In genomic region chr10:89665302-89665701, GRCh38 we compare ENCODE assay signal across 28 cellular contexts. TPM values are rescaled to one million over a fixed set of nuclear protein-coding genes. Genes with fewer than 3 reads are reported as not detected.
DNase-seq lines count a peak whose midpoint lies in the region; ATAC-seq, FAIRE-seq and TF ChIP-seq lines count a peak whose summit lies in the region.
"Had no signal": no experiment of that assay in that cellular context is flagged by ENCODE, and none has a peak within 500 bp of the region (broad histone marks: within the 10 kb centered on the region; RNA-seq: fewer than 3 reads in every experiment).

No MANE protein-coding gene starts in this region.

- TF ChIP-seq CTCF in A673 (conservative IDR thresholded peaks at IDR 0.05; ENCODE audit: low read depth, low read length) (peak; percentile 25; the same call in 1 of the 2 replicates), WTC11 (IDR thresholded peaks at IDR 0.05) (no peak), foreskin keratinocyte (conservative IDR thresholded peaks at IDR 0.05) (peak; percentile 78), kidney (IDR thresholded peaks at IDR 0.05; ENCODE audit: borderline replicate concordance, extremely low read depth, insufficient read depth) (no peak)

- CTCF ChIA-PET in A673 (lab: Charles Lee) (no interaction called here), WTC11 (lab: Charles Lee) (interaction anchor here (0.7 to 1.3 kb wide), 4 partner anchors 8 to 296 kb away, joined by 3 to 4 read pairs (median 3); partner anchors contain the start of gene KIF20B)

- no peak for FAIRE-seq in kidney (lab: Jason Lieb, UNC)
- FAIRE-seq: frontal cortex, H1 had no signal

- H3K36me3 ChIP-seq in A673 (ENCODE audit: insufficient read depth, low read length, poor library complexity, severe bottlenecking), result no peaks in the 10 kb centered on the region
- no peaks in the 10 kb centered on the region for H3K36me3 ChIP-seq in aorta (ENCODE audit: control insufficient read depth in 1 of 2, insufficient read depth in 2 of 2, low read length in 1 of 2)
- no peaks in the 10 kb centered on the region for H3K36me3 ChIP-seq in kidney (ENCODE audit: control insufficient read depth in 1 of 2, insufficient read depth in 2 of 2, low read length in 2 of 2)
- H3K36me3 ChIP-seq: esophagus muscularis mucosa, MG63, SJCRH30 had no signal

- no peak overlapping the region for H3K9ac ChIP-seq in kidney (ENCODE audit: low read length in 2 of 2)

- H3K27me3 Mint-ChIP-seq in WTC11 (ENCODE audit: low read depth), result no peaks in the 10 kb centered on the region; the same call in 1 of the 2 replicates
- H3K27me3 Mint-ChIP-seq: activated naive CD8-positive, alpha-beta T cell; stimulated activated memory B cell treated with anti-CD40 and anti-IgM and Interleukin-4, amounts not matched to agents 10 μg/mL and 1 μg/mL and 100 μg/mL, for 72 hours had no signal

- no peaks in the 10 kb centered on the region for H3K4me1 Mint-ChIP-seq in WTC11
- H3K4me1 Mint-ChIP-seq: stimulated activated memory B cell treated with anti-CD40 and anti-IgM and Interleukin-4, amounts not matched to agents 10 μg/mL and 1 μg/mL and 100 μg/mL, for 72 hours had no signal

- DNase-seq in A673 (ENCODE audit: low spot score), result no peak
- DNase-seq in HPDE6-E6E7 (ENCODE audit: extremely low spot score), result peak; percentile 54
- no peak for DNase-seq in WTC11 (ENCODE audit: low spot score)
- peak; percentile 91 to 95 for DNase-seq in foreskin keratinocyte
- DNase-seq in aorta, result no peak
- no peak for DNase-seq in kidney
- DNase-seq in activated effector memory CD4-positive, alpha-beta T cell treated with anti-CD3 and anti-CD28 coated beads, Interleukin-2, amount 50 U/mL, for 16 hours, result no peak
- DNase-seq: activated CD4-positive, alpha-beta T cell treated with anti-CD3 and anti-CD28 coated beads for 48 hours; activated T-cell treated with anti-CD3 and anti-CD28 coated beads for 4 hours; anterior cingulate cortex; DND-41; effector memory CD8-positive, alpha-beta T cell; kidney glomerular epithelial cell; MG63; NCI-H1105 treated with DMSO at 0.1 percent for 48 hours; NCI-H2029; NCI-H524; SJCRH30; SW 1271; trophoblast cell had no signal

- H3K27me3 ChIP-seq in A673 (replicated peaks; ENCODE audit: insufficient read depth, low read depth, low read length, poor library complexity) (no peaks in the 10 kb centered on the region), foreskin keratinocyte (no peaks in the 10 kb centered on the region), aorta (ENCODE audit: control insufficient read depth in 1 of 2, insufficient read depth in 2 of 2, low read length in 1 of 2) (no peaks in the 10 kb centered on the region)
- H3K27me3 ChIP-seq: esophagus muscularis mucosa, MG63, SJCRH30 had no signal

- 69 to 74% methylated on average over 2 of the region's 2 CpGs for WGBS in aorta, 2 donors

- H3K27ac ChIP-seq in A673 (ENCODE audit: low read depth, low read length, poor library complexity, severe bottlenecking) (no peak overlapping the region), foreskin keratinocyte (no peak overlapping the region), aorta (ENCODE audit: low read depth in 1 of 2, low read length in 2 of 2) (no peak overlapping the region), kidney (ENCODE audit: low read depth in 2 of 2, low read length in 2 of 2) (no peak overlapping the region)
- H3K27ac ChIP-seq: esophagus muscularis mucosa, SJCRH30 had no signal

- BruUV-seq in A673 (replicated peaks; lab: Mats Ljungman, UMichigan), result no TSS peak

- no peak overlapping the region for H3K4me3 ChIP-seq in A673 (ENCODE audit: low read depth, low read length, poor library complexity, severe bottlenecking)
- H3K4me3 ChIP-seq in aorta (ENCODE audit: low read length in 2 of 2), result no peak overlapping the region
- no peak overlapping the region for H3K4me3 ChIP-seq in kidney (ENCODE audit: low read length in 2 of 2)
- H3K4me3 ChIP-seq: esophagus muscularis mucosa, MG63, SJCRH30 had no signal

- H3K36me3 Mint-ChIP-seq in WTC11, result no peaks in the 10 kb centered on the region
- H3K36me3 Mint-ChIP-seq: activated naive CD8-positive, alpha-beta T cell; CD14-positive monocyte; natural killer cell treated with Interleukin-12 subunit alpha and Interleukin-12 subunit beta and Interleukin-15 and Interleukin-18, amount 100 ng/mL, for 72 hours; stimulated activated memory B cell treated with anti-CD40 and anti-IgM and Interleukin-4, amounts not matched to agents 10 μg/mL and 1 μg/mL and 100 μg/mL, for 72 hours had no signal

- H3K9me3 Mint-ChIP-seq in WTC11, result no peaks in the 10 kb centered on the region
- H3K9me3 Mint-ChIP-seq: effector memory CD8-positive, alpha-beta T cell; natural killer cell treated with Interleukin-12 subunit alpha and Interleukin-12 subunit beta and Interleukin-15 and Interleukin-18, amount 100 ng/mL, for 72 hours; stimulated activated memory B cell treated with anti-CD40 and anti-IgM and Interleukin-4, amounts not matched to agents 10 μg/mL and 1 μg/mL and 100 μg/mL, for 72 hours had no signal

- POLR2A ChIA-PET in A673 (lab: Charles Lee; ENCODE audit: low non-redundant PET) (no interaction called here), WTC11 (lab: Charles Lee) (interaction anchor here (2.1 kb wide), 1 partner anchor 21 kb away, joined by 7 read pairs; no protein-coding TSS in a partner anchor)

- intact Hi-C loops in A673 (cut with micrococcal nuclease; ENCODE audit: unreplicated experiment) (no loop called here), aorta (cut with DNase I) (no loop called here), kidney (cut with DNase I) (no loop called here)

- no peak overlapping the region for H3K27ac Mint-ChIP-seq in WTC11
- H3K27ac Mint-ChIP-seq: activated naive CD8-positive, alpha-beta T cell; CD14-positive monocyte; effector memory CD8-positive, alpha-beta T cell; natural killer cell treated with Interleukin-12 subunit alpha and Interleukin-12 subunit beta and Interleukin-15 and Interleukin-18, amount 100 ng/mL, for 72 hours; stimulated activated memory B cell treated with anti-CD40 and anti-IgM and Interleukin-4, amounts not matched to agents 10 μg/mL and 1 μg/mL and 100 μg/mL, for 72 hours had no signal

- H3K4me3 Mint-ChIP-seq in WTC11, result no peak overlapping the region
- H3K4me3 Mint-ChIP-seq: activated naive CD8-positive, alpha-beta T cell; CD14-positive monocyte; effector memory CD8-positive, alpha-beta T cell; natural killer cell treated with Interleukin-12 subunit alpha and Interleukin-12 subunit beta and Interleukin-15 and Interleukin-18, amount 100 ng/mL, for 72 hours; stimulated activated memory B cell treated with anti-CD40 and anti-IgM and Interleukin-4, amounts not matched to agents 10 μg/mL and 1 μg/mL and 100 μg/mL, for 72 hours had no signal

- H3K4me1 ChIP-seq in A673 (ENCODE audit: insufficient read depth, low read length, poor library complexity, severe bottlenecking) (no peaks in the 10 kb centered on the region), foreskin keratinocyte (no peaks in the 10 kb centered on the region), aorta (ENCODE audit: control insufficient read depth in 1 of 2, insufficient read depth in 2 of 2, low read length in 2 of 2) (peaks cover 0 to 1% of the 10 kb centered on the region in 2 donors), kidney (ENCODE audit: control insufficient read depth in 1 of 2, insufficient read depth in 1 of 2, low read depth in 1 of 2, low read length in 2 of 2) (no peaks in the 10 kb centered on the region)
- H3K4me1 ChIP-seq: esophagus muscularis mucosa, SJCRH30 had no signal

- ATAC-seq in WTC11 (0 out of 2 replicates have a peak, but pooled peaks have one; percentile 38), foreskin keratinocyte (peak; percentile 81), aorta (ENCODE audit: low FRiP score) (no peak), HG02970 (IDR thresholded peaks at IDR 0.05; ENCODE audit: low FRiP score, unreplicated experiment) (no peak)
- ATAC-seq: effector memory CD8-positive, alpha-beta T cell; natural killer cell treated with Interleukin-12 subunit alpha and Interleukin-12 subunit beta and Interleukin-15 and Interleukin-18, amount 100 ng/mL, for 72 hours; stimulated activated memory B cell treated with anti-CD40 and anti-IgM and Interleukin-4, amounts not matched to agents 10 μg/mL and 1 μg/mL and 100 μg/mL, for 72 hours had no signal

- no peaks in the 10 kb centered on the region for H3K9me3 ChIP-seq in A673 (ENCODE audit: low read depth, low read length, poor library complexity, severe bottlenecking)
- no peaks in the 10 kb centered on the region for H3K9me3 ChIP-seq in aorta (ENCODE audit: control insufficient read depth, low read length)
- H3K9me3 ChIP-seq in kidney (ENCODE audit: control insufficient read depth in 1 of 2, low read length in 2 of 2), result no peaks in the 10 kb centered on the region
- H3K9me3 ChIP-seq: esophagus muscularis mucosa, MG63, SJCRH30 had no signal

TF ChIP-seq in WTC11, 78 proteins besides CTCF, POLR2A, EP300 and RAD21 (continues in another document):
- TF ChIP-seq, protein P1, sequence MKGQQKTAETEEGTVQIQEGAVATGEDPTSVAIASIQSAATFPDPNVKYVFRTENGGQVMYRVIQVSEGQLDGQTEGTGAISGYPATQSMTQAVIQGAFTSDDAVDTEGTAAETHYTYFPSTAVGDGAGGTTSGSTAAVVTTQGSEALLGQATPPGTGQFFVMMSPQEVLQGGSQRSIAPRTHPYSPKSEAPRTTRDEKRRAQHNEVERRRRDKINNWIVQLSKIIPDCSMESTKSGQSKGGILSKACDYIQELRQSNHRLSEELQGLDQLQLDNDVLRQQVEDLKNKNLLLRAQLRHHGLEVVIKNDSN (CRISPR knock-in tag; IDR thresholded peaks at IDR 0.05), result no peak

RNA-seq across cellular contexts. Expression of gene PANK1, which starts 20.3 kb away (rescaled TPM):
- total RNA-seq in A673 (2021) (18.5 and 19.2 TPM in 2 replicates), WTC11 (2021) (24.9 to 25.8 TPM (median 25.7 TPM) in 3 replicates), foreskin keratinocyte (6.1 and 8.4 TPM in 2 replicates), aorta (1 to 10 TPM; 1.4 TPM), kidney (5.4 TPM)
- polyA plus RNA-seq in foreskin keratinocyte (2.6 and 3.9 TPM in 2 replicates), aorta (1 to 10 TPM; 4.5 to 4.8 TPM), kidney (ENCODE audit: insufficient read depth, low read depth, low replicate concordance) (31.3 TPM)

RNA-seq across cellular contexts. Expression of gene KIF20B, which starts 36.1 kb away (rescaled TPM):
- total RNA-seq in A673 (2021) (74.3 and 78.9 TPM in 2 replicates), WTC11 (2021) (56.9 to 70.2 TPM (median 57.3 TPM) in 3 replicates), foreskin keratinocyte (25.2 and 30.4 TPM in 2 replicates), aorta (1 to 10 TPM; 5.2 to 6.2 TPM), kidney (7.3 TPM)
- polyA plus RNA-seq in foreskin keratinocyte (5.7 and 7.9 TPM in 2 replicates), aorta (1 to 10 TPM in 1 of 2 donors, under 1 TPM in 1; 0.72 to 2.1 TPM), kidney (ENCODE audit: insufficient read depth, low read depth, low replicate concordance) (0.67 TPM)

Comparison
In these comparisons a context has a peak if more than half of its experiments do, and no peak if none do; other contexts are left out.
1. DNase-seq: peak in HPDE6-E6E7 (single experiment) and foreskin keratinocyte (2 of 2); none in A673 (single experiment), WTC11 (single experiment), aorta (0 of 2), kidney (single experiment) and activated effector memory CD4-positive, alpha-beta T cell treated with anti-CD3 and anti-CD28 coated beads, Interleukin-2, amount 50 U/mL, for 16 hours (single experiment).
2. CTCF ChIP-seq: peak in A673 (single experiment) and foreskin keratinocyte (single experiment); none in WTC11 (single experiment) and kidney (single experiment).
3. ATAC-seq: peak in WTC11 (single experiment) and foreskin keratinocyte (single experiment); none in aorta (single experiment) and HG02970 (single experiment).